8 cellular contexts compared by ENCODE assay signal in the genomic region with DNA sequence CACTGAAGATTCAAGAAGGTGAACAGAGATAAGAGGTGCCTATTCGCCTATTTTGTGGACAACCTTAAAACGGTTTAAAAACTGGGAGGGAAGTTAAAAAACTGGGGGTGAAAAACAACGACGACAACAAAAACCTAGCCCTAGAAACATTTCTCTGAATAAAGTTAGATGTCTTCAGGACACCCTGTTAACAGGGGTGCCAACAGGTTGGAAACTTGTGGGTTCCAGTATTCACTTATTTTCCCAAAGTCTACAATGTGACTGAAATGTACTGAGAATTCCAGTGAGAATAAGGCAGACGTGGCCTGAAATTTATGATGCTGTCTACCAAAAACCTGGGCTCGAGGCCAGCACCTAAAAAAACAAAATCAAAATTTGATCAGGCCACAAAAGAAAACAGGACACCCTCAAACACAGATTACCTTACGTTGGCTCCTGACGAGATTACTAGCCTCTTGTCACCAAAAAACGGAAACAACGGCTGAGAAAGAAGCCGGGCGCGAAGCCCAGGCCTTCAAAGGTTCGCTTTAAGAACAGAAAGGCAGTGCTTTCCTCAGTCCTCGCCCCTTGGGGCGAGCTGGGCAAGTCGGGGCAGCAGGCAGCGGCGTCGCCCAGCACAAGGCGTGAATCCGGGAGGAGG. TPM values are rescaled to one million over a fixed set of nuclear protein-coding genes. Genes with fewer than 3 reads are reported as not detected.
DNase-seq lines count a peak whose midpoint lies in the region; ATAC-seq, FAIRE-seq and TF ChIP-seq lines count a peak whose summit lies in the region.

No MANE protein-coding gene starts in this region.

- no peak for TF ChIP-seq CTCF in colonic mucosa (IDR thresholded peaks at IDR 0.05)

- peak overlapping the region; percentile 82 to 97 for H3K9ac ChIP-seq in colonic mucosa (ENCODE audit: low read depth in 2 of 2, low read length in 2 of 2)
- H3K9ac ChIP-seq in muscle layer of colon (ENCODE audit: low read length) = peak overlapping the region; percentile 83

- in situ Hi-C loops in KBM-7 (cut with MboI; ENCODE audit: low pct_unique_long_range_greater_than_20kb, low sequenced_read_pairs) = loop anchor here (25.0 kb wide), 1 partner anchor 527 kb away; no protein-coding TSS in a partner anchor

- H3K4me3 ChIP-seq in GM08714 (ENCODE audit: low read length) (peak overlapping the region; percentile 80), colonic mucosa (peak overlapping the region; percentile 68), muscle layer of colon (ENCODE audit: low read depth in 1 of 2, low read length in 2 of 2) (peak overlapping the region; percentile 80 to 89)

- H3K27me3 ChIP-seq in colonic mucosa (no peaks in the 10 kb centered on the region), muscle layer of colon (ENCODE audit: control insufficient read depth in 1 of 2, insufficient read depth in 2 of 2, low read length in 2 of 2) (no peaks in the 10 kb centered on the region)

- no peak for FAIRE-seq in RCC 7860 (lab: Jason Lieb, UNC)

- ATAC-seq in GM21717 (IDR thresholded peaks at IDR 0.05; ENCODE audit: unreplicated experiment) = peak; percentile 61

- H3K36me3 ChIP-seq in colonic mucosa (no peaks in the 10 kb centered on the region), muscle layer of colon (ENCODE audit: insufficient read depth, low read length) (no peaks in the 10 kb centered on the region)

- no peaks in the 10 kb centered on the region for H3K9me3 ChIP-seq in colonic mucosa
- no peaks in the 10 kb centered on the region for H3K9me3 ChIP-seq in muscle layer of colon (ENCODE audit: low read length)

- peak; percentile 14 for DNase-seq in KBM-7
- DNase-seq in colonic mucosa = no peak
- no peak for DNase-seq in HuH-7 (ENCODE audit: low spot score)
- DNase-seq in posterior vena cava (ENCODE audit: low spot score) = no peak
- DNase-seq in RCC 7860 (ENCODE audit: low spot score) = no peak

- intact Hi-C loops in colonic mucosa (cut with DNase I) (loop anchor here (10.0 kb wide), 1 partner anchor 190 kb away; no protein-coding TSS in a partner anchor), posterior vena cava (cut with DNase I) (no loop called here)

- H3K4me1 ChIP-seq in colonic mucosa = no peaks in the 10 kb centered on the region
- peaks cover 32% of the 10 kb centered on the region for H3K4me1 ChIP-seq in muscle layer of colon (ENCODE audit: insufficient read depth, low read length)

- H3K27ac ChIP-seq in colonic mucosa (peak overlapping the region; percentile 95), muscle layer of colon (ENCODE audit: low read depth, low read length) (peak overlapping the region; percentile 86)

RNA-seq across cellular contexts. Expression of gene CCDC90B, which starts 0.9 kb away (rescaled TPM):
- total RNA-seq in colonic mucosa (10 to 100 TPM; 26.1 to 27.3 TPM), posterior vena cava (10 to 100 TPM; 29.6 to 33.3 TPM)
